ENCODE assay signal across 8 cellular contexts in genomic region chr9:36102742-36103495, GRCh38. TPM values are rescaled to one million over a fixed set of nuclear protein-coding genes. Genes with fewer than 3 reads are reported as not detected.
DNase-seq lines count a peak whose midpoint lies in the region; ATAC-seq, FAIRE-seq and TF ChIP-seq lines count a peak whose summit lies in the region.

No MANE protein-coding gene starts in this region.

- no peak overlapping the region for H3K4me3 Mint-ChIP-seq in chondrocyte (ENCODE audit: unreplicated experiment)

- H3K4me1 Mint-ChIP-seq in chondrocyte (ENCODE audit: low read depth) = peaks cover 47% of the 10 kb centered on the region

- H3K27me3 Mint-ChIP-seq in chondrocyte (ENCODE audit: low read depth) = no peaks in the 10 kb centered on the region

- TF ChIP-seq CTCF in chondrocyte (IDR thresholded peaks at IDR 0.05) = peak; percentile 78

- DNase-seq in NCI-H446 (lab: John Stamatoyannopoulos, UW) (peak; percentile 48 to 86), chondrocyte (ENCODE audit: low spot score) (no peak), left kidney (ENCODE audit: low read depth, low spot score) (peak; percentile 90)
- peak; percentile 81 for DNase-seq in activated CD4-positive, alpha-beta T cell treated with anti-CD3 and anti-CD28 coated beads for 1 hour
- peak; percentile 84 to 86 for DNase-seq in stimulated activated CD4-positive, alpha-beta T cell treated with anti-CD3 and anti-CD28 coated beads, Interleukin-4, amount 100 ng/mL, for 48 hours (ENCODE audit: low read depth in 2 of 2)

- H3K27ac Mint-ChIP-seq in chondrocyte (ENCODE audit: unreplicated experiment) = peak overlapping the region; percentile 98

- ATAC-seq in HG02981 (IDR thresholded peaks at IDR 0.05; ENCODE audit: unreplicated experiment) (peak; percentile 67), HG02970 (IDR thresholded peaks at IDR 0.05; ENCODE audit: low FRiP score, unreplicated experiment) (no peak)

- FAIRE-seq in G401.6 (lab: Jason Lieb, UNC) = peak; percentile 89

- no peaks in the 10 kb centered on the region for H3K9me3 Mint-ChIP-seq in chondrocyte (ENCODE audit: low read depth)

- peaks cover 4% of the 10 kb centered on the region for H3K36me3 Mint-ChIP-seq in chondrocyte (ENCODE audit: low read depth)

RNA-seq across cellular contexts. Expression of gene GLIPR2, which starts 33.6 kb away (rescaled TPM):
- 101 to 110 TPM (median 102 TPM) in 3 replicates for total RNA-seq in chondrocyte
